17 cellular contexts compared by ENCODE assay signal in genomic region chr5:91145233-91145620, GRCh38.
DNase-seq lines count a peak whose midpoint lies in the region; ATAC-seq and TF ChIP-seq lines count a peak whose summit lies in the region.
"Had no signal": no experiment of that assay in that cellular context is flagged by ENCODE, and none has a peak within 500 bp of the region (broad histone marks: within the 10 kb centered on the region; RNA-seq: fewer than 3 reads in every experiment).

No MANE protein-coding gene starts in this region.

- H3K4me3 Mint-ChIP-seq in activated naive CD4-positive, alpha-beta T cell treated with anti-CD3 and anti-CD28 coated beads, Interleukin-2, amount 10 ng/mL, durations not matched to agents 7 days and 5 days = no peak overlapping the region
- H3K4me3 Mint-ChIP-seq: activated CD8-positive, alpha-beta T cell treated with anti-CD3 and anti-CD28 coated beads for 36 hours; effector memory CD8-positive, alpha-beta T cell had no signal

- no peaks in the 10 kb centered on the region for H3K27me3 Mint-ChIP-seq in activated naive CD4-positive, alpha-beta T cell treated with anti-CD3 and anti-CD28 coated beads, Interleukin-2, amount 10 ng/mL, durations not matched to agents 7 days and 5 days

- CTCF ChIA-PET in activated naive CD4-positive, alpha-beta T cell treated with anti-CD3 and anti-CD28 coated beads, Interleukin-2, amount 10 ng/mL, durations not matched to agents 7 days and 5 days (lab: Charles Lee) = no interaction called here

- H3K27ac ChIP-seq in right lobe of liver = peak overlapping the region; percentile 58 to 76 (median 71)
- peak overlapping the region in 4 of 5 donors; percentile 18 to 71 (median 62) for H3K27ac ChIP-seq in stomach
- H3K27ac ChIP-seq: BLaER1, brain microvascular endothelial cell had no signal

- H3K9ac ChIP-seq in endocrine pancreas (ENCODE audit: control insufficient read depth, insufficient read depth, low read length) = no peak overlapping the region
- H3K9ac ChIP-seq: BLaER1 had no signal

- H3K4me1 ChIP-seq in endocrine pancreas (ENCODE audit: control insufficient read depth, insufficient read depth, low read length) (peaks cover 4% of the 10 kb centered on the region), right lobe of liver (peaks cover 0 to 29% (median 8%) of the 10 kb centered on the region in 4 donors), stomach (peaks cover 6 to 66% (median 28%) of the 10 kb centered on the region in 4 donors)
- H3K4me1 ChIP-seq: BLaER1 had no signal

- no peak for TF ChIP-seq POLR2A in right lobe of liver (IDR thresholded peaks at IDR 0.05)
- no peak for TF ChIP-seq POLR2A in stomach (IDR thresholded peaks at IDR 0.05)

- TF ChIP-seq EP300 in stomach (IDR thresholded peaks at IDR 0.05) = no peak

- TF ChIP-seq CTCF in right lobe of liver (IDR thresholded peaks at IDR 0.05) (no peak), stomach (IDR thresholded peaks at IDR 0.05) (no peak)

- ATAC-seq in right lobe of liver = peak; percentile 20 to 40 (median 29)
- no peak for ATAC-seq in left colon
- no peak for ATAC-seq in HG02852 (IDR thresholded peaks at IDR 0.05; ENCODE audit: unreplicated experiment)
- no peak for ATAC-seq in HG03342 (IDR thresholded peaks at IDR 0.05; ENCODE audit: unreplicated experiment)
- ATAC-seq: activated CD8-positive, alpha-beta T cell treated with anti-CD3 and anti-CD28 coated beads for 36 hours; effector memory CD8-positive, alpha-beta T cell had no signal

- DNase-seq in NCI-H748 treated with DMSO at 0.1 percent for 48 hours (lab: John Stamatoyannopoulos, UW) (peak; percentile 70), right lobe of liver (no peak), stomach (no peak), left colon (no peak)
- no peak for DNase-seq in activated naive CD4-positive, alpha-beta T cell treated with anti-CD3 and anti-CD28 coated beads, Interleukin-2, amount 10 ng/mL, durations not matched to agents 7 days and 5 days
- DNase-seq: activated CD8-positive, alpha-beta T cell treated with anti-CD3 and anti-CD28 coated beads for 36 hours; brain microvascular endothelial cell; DMS53; effector memory CD8-positive, alpha-beta T cell; KG1; NCI-H1436; NCI-H2227 treated with DMSO at 0.1 percent for 48 hours had no signal

- no peaks in the 10 kb centered on the region for H3K9me3 Mint-ChIP-seq in activated naive CD4-positive, alpha-beta T cell treated with anti-CD3 and anti-CD28 coated beads, Interleukin-2, amount 10 ng/mL, durations not matched to agents 7 days and 5 days
- H3K9me3 Mint-ChIP-seq: activated CD8-positive, alpha-beta T cell treated with anti-CD3 and anti-CD28 coated beads for 36 hours; effector memory CD8-positive, alpha-beta T cell had no signal

- H3K4me3 ChIP-seq in endocrine pancreas (ENCODE audit: control insufficient read depth, insufficient read depth, low read length) (peak overlapping the region; percentile 9), right lobe of liver (peak overlapping the region in 2 of 3 donors; percentile 10 to 17), stomach (no peak overlapping the region)
- H3K4me3 ChIP-seq: BLaER1 had no signal

- H3K9me3 ChIP-seq in endocrine pancreas (ENCODE audit: control insufficient read depth, low read length) = no peaks in the 10 kb centered on the region
- no peaks in the 10 kb centered on the region for H3K9me3 ChIP-seq in right lobe of liver
- no peaks in the 10 kb centered on the region for H3K9me3 ChIP-seq in stomach

- H3K27ac Mint-ChIP-seq in activated naive CD4-positive, alpha-beta T cell treated with anti-CD3 and anti-CD28 coated beads, Interleukin-2, amount 10 ng/mL, durations not matched to agents 7 days and 5 days = no peak overlapping the region
- H3K27ac Mint-ChIP-seq: activated CD8-positive, alpha-beta T cell treated with anti-CD3 and anti-CD28 coated beads for 36 hours; activated T-helper 2 cell treated with anti-CD3 and anti-CD28 coated beads, Interferon-gamma antibody, Interleukin-2, Interleukin-4, amounts not matched to agents 10 μg/mL and 5 μg/mL and 100 μg/mL, durations not matched to agents 14 hours and 24 hours and 36 hours; effector memory CD8-positive, alpha-beta T cell had no signal

- WGBS in right lobe of liver (ENCODE audit: insufficient coverage, low coverage, low lambda C conversion rate, missing lambda C conversion rate) = 6% methylated on average over 2 of the region's 2 CpGs
- WGBS in stomach, 5 donors = 8 to 21% (median 12%) methylated on average over 2 of the region's 2 CpGs

- H3K27me3 ChIP-seq in endocrine pancreas (ENCODE audit: control insufficient read depth, insufficient read depth, low read length) = no peaks in the 10 kb centered on the region
- H3K27me3 ChIP-seq in right lobe of liver = no peaks in the 10 kb centered on the region
- H3K27me3 ChIP-seq in stomach = no peaks in the 10 kb centered on the region
- H3K27me3 ChIP-seq: BLaER1, brain microvascular endothelial cell had no signal

- H3K36me3 ChIP-seq in endocrine pancreas (ENCODE audit: control insufficient read depth, insufficient read depth, low read length) (no peaks in the 10 kb centered on the region), right lobe of liver (no peaks in the 10 kb centered on the region), stomach (no peaks in the 10 kb centered on the region)
- H3K36me3 ChIP-seq: brain microvascular endothelial cell had no signal

- intact Hi-C loops in right lobe of liver (cut with DNase I) (no loop called here), stomach (cut with DNase I; ENCODE audit: low total_unique reads) (no loop called here), left colon (cut with DNase I, micrococcal nuclease) (no loop called here)

- no peaks in the 10 kb centered on the region for H3K36me3 Mint-ChIP-seq in activated naive CD4-positive, alpha-beta T cell treated with anti-CD3 and anti-CD28 coated beads, Interleukin-2, amount 10 ng/mL, durations not matched to agents 7 days and 5 days

- peaks cover 9% of the 10 kb centered on the region for H3K4me1 Mint-ChIP-seq in activated naive CD4-positive, alpha-beta T cell treated with anti-CD3 and anti-CD28 coated beads, Interleukin-2, amount 10 ng/mL, durations not matched to agents 7 days and 5 days

Comparison
In these comparisons a context has a peak if more than half of its experiments do, and no peak if none do; other contexts are left out.
1. H3K4me3 ChIP-seq: peak in endocrine pancreas (single experiment) and right lobe of liver (2 of 3); none in stomach (0 of 4).
2. ATAC-seq: peak in right lobe of liver (4 of 4); none in left colon (single experiment), HG02852 (single experiment) and HG03342 (single experiment).